In genomic region chr19:18606281-18607221, GRCh38 we compare ENCODE assay signal across 10 cellular contexts. TPM values are rescaled to one million over a fixed set of nuclear protein-coding genes. Genes with fewer than 3 reads are reported as not detected.
DNase-seq lines count a peak whose midpoint lies in the region; ATAC-seq and TF ChIP-seq lines count a peak whose summit lies in the region.
"Had no signal": no experiment of that assay in that cellular context is flagged by ENCODE, and none has a peak within 500 bp of the region (broad histone marks: within the 10 kb centered on the region; RNA-seq: fewer than 3 reads in every experiment).

CRLF1 (minus strand) TSS chr19:18606799; CDS start chr19:18606656, 143 bp downstream.

- H3K27me3 ChIP-seq in A673 (replicated peaks; ENCODE audit: insufficient read depth, low read depth, low read length, poor library complexity): no peaks in the 10 kb centered on the region
- H3K27me3 ChIP-seq in NT2/D1 (ENCODE audit: insufficient read depth, insufficient read length): peaks cover 93% of the 10 kb centered on the region

- H3K9me3 Mint-ChIP-seq in nephron: no peaks in the 10 kb centered on the region

- no peak for TF ChIP-seq CTCF in A673 (conservative IDR thresholded peaks at IDR 0.05; ENCODE audit: low read depth, low read length)
- TF ChIP-seq CTCF in epithelial cell of esophagus (IDR thresholded peaks at IDR 0.05; ENCODE audit: insufficient read depth, low read depth, low read length, missing control alignments): no peak
- no peak for TF ChIP-seq CTCF in nephron (IDR thresholded peaks at IDR 0.05; ENCODE audit: unreplicated experiment in 3 of 3)

- no peaks in the 10 kb centered on the region for H3K36me3 Mint-ChIP-seq in nephron (ENCODE audit: low read depth)

- H3K36me3 ChIP-seq in A673 (ENCODE audit: insufficient read depth, low read length, poor library complexity, severe bottlenecking) (peaks cover 4% of the 10 kb centered on the region), NT2/D1 (ENCODE audit: insufficient read depth, insufficient read length, low read length) (no peaks in the 10 kb centered on the region)

- POLR2A ChIA-PET in A673 (lab: Charles Lee; ENCODE audit: low non-redundant PET): no interaction called here

- intact Hi-C loops in A673 (cut with micrococcal nuclease; ENCODE audit: unreplicated experiment): no loop called here

- H3K9ac ChIP-seq in NT2/D1 (ENCODE audit: insufficient read length, low read depth): peak within 1 kb of the TSS; percentile 72

- H3K27me3 Mint-ChIP-seq in nephron (ENCODE audit: low read depth): peaks cover 85% of the 10 kb centered on the region

- peak within 1 kb of the TSS; percentile 89 for H3K27ac ChIP-seq in A673 (ENCODE audit: low read depth, low read length, poor library complexity, severe bottlenecking)

- peaks cover 25% of the 10 kb centered on the region for H3K4me1 Mint-ChIP-seq in nephron

- CTCF ChIA-PET in A673 (lab: Charles Lee): no interaction called here

- peak within 1 kb of the TSS; percentile 87 for H3K4me3 ChIP-seq in A673 (ENCODE audit: low read depth, low read length, poor library complexity, severe bottlenecking)
- H3K4me3 ChIP-seq in NT2/D1 (ENCODE audit: insufficient read length, low read depth): peak within 1 kb of the TSS; percentile 32
- H3K4me3 ChIP-seq in epithelial cell of esophagus (ENCODE audit: low read length): peak within 1 kb of the TSS; percentile 20

- ATAC-seq in GM21526 (IDR thresholded peaks at IDR 0.05; ENCODE audit: low FRiP score, unreplicated experiment): no peak

- peak within 1 kb of the TSS in 2 of 3 experiments; percentile 30 to 69 for H3K4me3 Mint-ChIP-seq in nephron

- H3K9me3 ChIP-seq in A673 (ENCODE audit: low read depth, low read length, poor library complexity, severe bottlenecking) (no peaks in the 10 kb centered on the region), NT2/D1 (ENCODE audit: insufficient read depth, low read length) (no peaks in the 10 kb centered on the region)

- BruUV-seq in A673 (replicated peaks; lab: Mats Ljungman, UMichigan): no TSS peak

- no peak for DNase-seq in A673 (ENCODE audit: low spot score)
- DNase-seq in NT2/D1 (ENCODE audit: low read depth, low spot score): no peak
- DNase-seq in epithelial cell of esophagus (ENCODE audit: low read depth): peak; percentile 16
- DNase-seq in putamen (ENCODE audit: low spot score): no peak
- no peak for DNase-seq in NOMO-1 treated with dmso at 0.1 percent for 144 hours (lab: John Stamatoyannopoulos, UW; ENCODE audit: unreplicated experiment)
- DNase-seq in amniotic stem cell (lab: John Stamatoyannopoulos, UW): no peak

- no peak within 1 kb of the TSS for H3K27ac Mint-ChIP-seq in nephron
- H3K27ac Mint-ChIP-seq: CD14-positive monocyte had no signal

- H3K4me1 ChIP-seq in A673 (ENCODE audit: insufficient read depth, low read length, poor library complexity, severe bottlenecking) (peaks cover 55% of the 10 kb centered on the region), NT2/D1 (ENCODE audit: insufficient read depth, insufficient read length) (peaks cover 54% of the 10 kb centered on the region)

RNA-seq across cellular contexts. Expression of gene CRLF1, which starts in this region (rescaled TPM):
- total RNA-seq in A673 (2021): 192 and 305 TPM in 2 replicates
- total RNA-seq: fibroblast of villous mesenchyme had no signal

Comparison
In these comparisons a context has a peak if more than half of its experiments do, and no peak if none do; other contexts are left out.
1. H3K4me3 ChIP-seq: peak in every context shown above with its lines; median percentile 87 in A673; 32 in NT2/D1; 20 in epithelial cell of esophagus.